8 cellular contexts compared by ENCODE assay signal in genomic region chr6:157982297-157982579, GRCh38. TPM values are rescaled to one million over a fixed set of nuclear protein-coding genes. Genes with fewer than 3 reads are reported as not detected.
DNase-seq lines count a peak whose midpoint lies in the region; ATAC-seq lines count a peak whose summit lies in the region.

No MANE protein-coding gene starts in this region.

- no peaks in the 10 kb centered on the region for H3K36me3 Mint-ChIP-seq in immature natural killer cell

- H3K4me3 Mint-ChIP-seq in immature natural killer cell, result peak overlapping the region; percentile 87 to 92 (median 90)

- peak overlapping the region in 5 of 6 donors; percentile 12 to 84 (median 82) for H3K27ac Mint-ChIP-seq in immature natural killer cell

- peaks cover 40 to 51% of the 10 kb centered on the region in 2 donors for H3K4me1 Mint-ChIP-seq in immature natural killer cell

- H3K9me3 Mint-ChIP-seq in immature natural killer cell, result no peaks in the 10 kb centered on the region

- ATAC-seq in HG02588 (IDR thresholded peaks at IDR 0.05; ENCODE audit: unreplicated experiment), result peak; percentile 41

- H3K27me3 Mint-ChIP-seq in immature natural killer cell (ENCODE audit: low read depth in 3 of 3), result peaks cover 4 to 7% (median 7%) of the 10 kb centered on the region in 3 donors

- DNase-seq in NCI-H510A treated with DMSO at 0.1 percent for 48 hours (lab: John Stamatoyannopoulos, UW), result peak; percentile 24
- DNase-seq in NCI-H510A (lab: John Stamatoyannopoulos, UW), result no peak
- peak; percentile 42 for DNase-seq in NCI-H748 treated with DMSO at 0.1 percent for 48 hours (lab: John Stamatoyannopoulos, UW)
- peak; percentile 67 for DNase-seq in astrocyte of the hippocampus (ENCODE audit: low read depth, low spot score)
- peak in 2 of 3 donors; percentile 27 to 28 for DNase-seq in immature natural killer cell
- DNase-seq in stimulated activated CD4-positive, alpha-beta T cell treated with anti-CD3 and anti-CD28 coated beads, Interleukin-2, amount 100 ng/mL, for 24 hours, result peak; percentile 37 to 48
- no peak for DNase-seq in NCI-H187 (lab: John Stamatoyannopoulos, UW)

RNA-seq across cellular contexts. Expression of gene SYNJ2, which starts 0.6 kb away (rescaled TPM):
- 10 to 100 TPM in 2 of 3 donors, 1 to 10 TPM in 1; 8.7 to 22.0 (median 12.5) TPM for polyA plus RNA-seq in immature natural killer cell

Comparison
In these comparisons a context has a peak if more than half of its experiments do, and no peak if none do; other contexts are left out.
1. DNase-seq: peak in NCI-H510A treated with DMSO at 0.1 percent for 48 hours (single experiment), NCI-H748 treated with DMSO at 0.1 percent for 48 hours (single experiment), astrocyte of the hippocampus (single experiment), immature natural killer cell (2 of 3) and stimulated activated CD4-positive, alpha-beta T cell treated with anti-CD3 and anti-CD28 coated beads, Interleukin-2, amount 100 ng/mL, for 24 hours (2 of 2); none in NCI-H510A (single experiment) and NCI-H187 (0 of 2).